Comparison of ENCODE assay signal across 34 cellular contexts in the genomic region with DNA sequence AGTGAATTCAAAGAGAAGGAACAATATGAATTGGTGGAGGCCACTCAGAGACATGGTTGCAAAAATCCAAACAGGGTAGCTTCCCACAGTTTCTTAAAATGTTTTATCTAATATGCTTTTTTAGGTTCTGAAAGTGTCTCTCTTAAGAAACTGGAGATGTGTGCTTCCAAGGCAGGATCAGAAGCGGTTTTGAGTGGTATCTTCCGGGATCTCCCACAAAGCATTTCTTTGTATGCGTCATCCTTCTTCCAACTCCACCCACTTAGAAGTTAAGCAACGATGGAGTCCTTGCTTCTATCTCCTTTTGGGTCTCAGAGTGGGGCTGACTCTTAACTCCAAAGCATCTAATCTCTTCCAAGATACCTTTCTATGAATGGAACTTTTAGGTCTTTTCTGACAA.
"Had no signal": no experiment of that assay in that cellular context is flagged by ENCODE, and none has a peak within 500 bp of the region (broad histone marks: within the 10 kb centered on the region; RNA-seq: fewer than 3 reads in every experiment).

No MANE protein-coding gene starts in this region.

- H3K27ac Mint-ChIP-seq: activated B cell treated with CpG ODN at 0.5 μM for 24 hours; activated CD8-positive, alpha-beta T cell treated with anti-CD3 and anti-CD28 coated beads for 36 hours; activated naive CD8-positive, alpha-beta T cell; activated T-helper 17 cell treated with anti-CD3 and anti-CD28 coated beads, Interleukin-2, amount 50 U/mL, for 72 hours; brain; T-helper 2 cell treated with Interferon-gamma antibody and Interleukin-4, amounts not matched to agents 5 μg/mL and 100 μg/mL, for 36 hours had no signal

- H3K27me3 Mint-ChIP-seq: activated B cell treated with CpG ODN at 0.5 μM for 24 hours; activated CD8-positive, alpha-beta T cell treated with anti-CD3 and anti-CD28 coated beads for 36 hours; activated naive CD8-positive, alpha-beta T cell; activated T-helper 17 cell treated with anti-CD3 and anti-CD28 coated beads, Interleukin-2, amount 50 U/mL, for 72 hours; brain had no signal

- H3K9me3 ChIP-seq: colonic mucosa, esophagus squamous epithelium had no signal

- H3K27ac ChIP-seq: breast epithelium, cardiac muscle cell, colonic mucosa, epithelial cell of prostate, esophagus squamous epithelium, WERI-Rb-1 had no signal

- H3K4me3 ChIP-seq: breast epithelium, cardiac muscle cell, colonic mucosa, esophagus squamous epithelium had no signal

- H3K36me3 Mint-ChIP-seq: activated naive CD8-positive, alpha-beta T cell; brain had no signal

- DNase-seq: activated B cell treated with CpG ODN at 0.5 μM for 24 hours; activated CD4-positive, alpha-beta T cell treated with anti-CD3 and anti-CD28 coated beads for 48 hours; activated CD4-positive, alpha-beta T cell treated with anti-CD3 and anti-CD28 coated beads, Interleukin-2, amount 50 U/mL, for 1 hour; activated CD4-positive, alpha-beta T cell treated with anti-CD3 and anti-CD28 coated beads, Interleukin-2, amount 50 U/mL, for 48 hours; activated CD8-positive, alpha-beta memory T cell treated with anti-CD3 and anti-CD28 coated beads for 24 hours; activated CD8-positive, alpha-beta T cell treated with anti-CD3 and anti-CD28 coated beads for 36 hours; activated effector memory CD4-positive, alpha-beta T cell treated with Interleukin-2 at 50 U/mL for 16 hours; activated gamma-delta T cell treated with Interleukin-2 at 50 U/mL for 16 hours; activated naive CD4-positive, alpha-beta T cell treated with anti-CD3 and anti-CD28 coated beads, Interleukin-2, amount 50 U/mL, for 16 hours; activated naive CD4-positive, alpha-beta T cell treated with Interleukin-2 at 50 U/mL for 16 hours; activated T-cell treated with anti-CD3 and anti-CD28 coated beads, Interleukin-2, amount 50 U/mL, for 4 hours; amygdala; aorta; central memory CD4-positive, alpha-beta T cell; cerebellar nuclear complex; colonic mucosa; effector CD8-positive, alpha-beta T cell; esophagus squamous epithelium; foreskin fibroblast; head of caudate nucleus; hippocampal formation; T1000; WERI-Rb-1 had no signal

- H3K9me3 Mint-ChIP-seq: activated B cell treated with CpG ODN at 0.5 μM for 24 hours; activated T-cell treated with anti-CD3 and anti-CD28 coated beads, Interleukin-2, amount 50 U/mL, for 4 hours; T-helper 2 cell treated with Interferon-gamma antibody and Interleukin-4, amounts not matched to agents 5 μg/mL and 100 μg/mL, for 36 hours had no signal

- H3K4me1 Mint-ChIP-seq: activated B cell treated with CpG ODN at 0.5 μM for 24 hours; activated T-helper 17 cell treated with anti-CD3 and anti-CD28 coated beads, Interleukin-2, amount 50 U/mL, for 72 hours had no signal

- FAIRE-seq: endometrium, endothelial cell of umbilical vein, frontal cortex had no signal

- ATAC-seq: activated CD4-positive, CD25-positive, alpha-beta regulatory T cell treated with anti-CD3 and anti-CD28 coated beads, Interleukin-2, amount 50 U/mL, for 24 hours; activated CD8-positive, alpha-beta T cell treated with anti-CD3 and anti-CD28 coated beads for 36 hours; activated T-cell treated with anti-CD3 and anti-CD28 coated beads, Interleukin-2, amount 50 U/mL, for 4 hours; activated T-helper 17 cell treated with anti-CD3 and anti-CD28 coated beads, Interleukin-2, amount 50 U/mL, for 72 hours had no signal

- H3K27me3 ChIP-seq: cardiac muscle cell, colonic mucosa, esophagus squamous epithelium had no signal

- H3K4me3 Mint-ChIP-seq: activated B cell treated with CpG ODN at 0.5 μM for 24 hours; activated CD8-positive, alpha-beta T cell treated with anti-CD3 and anti-CD28 coated beads for 36 hours; activated naive CD8-positive, alpha-beta T cell; activated T-cell treated with anti-CD3 and anti-CD28 coated beads, Interleukin-2, amount 50 U/mL, for 4 hours; activated T-helper 17 cell treated with anti-CD3 and anti-CD28 coated beads, Interleukin-2, amount 50 U/mL, for 72 hours; brain; T-helper 2 cell treated with Interferon-gamma antibody and Interleukin-4, amounts not matched to agents 5 μg/mL and 100 μg/mL, for 36 hours had no signal
